Comparison of ENCODE assay signal across 25 cellular contexts in genomic region chr20:41191562-41192500, GRCh38.
"Had no signal": no experiment of that assay in that cellular context is flagged by ENCODE, and none has a peak within 500 bp of the region (broad histone marks: within the 10 kb centered on the region; RNA-seq: fewer than 3 reads in every experiment).

No MANE protein-coding gene starts in this region.

- H3K27me3 ChIP-seq: brain microvascular endothelial cell, esophagus muscularis mucosa, foreskin keratinocyte, right lobe of liver, tibial artery had no signal

- H3K4me1 ChIP-seq: esophagus muscularis mucosa, foreskin keratinocyte, right lobe of liver, tibial artery had no signal

- H3K27ac ChIP-seq: brain microvascular endothelial cell, esophagus muscularis mucosa, foreskin keratinocyte, right lobe of liver, tibial artery, VCaP had no signal

- DNase-seq: activated CD4-positive, alpha-beta memory T cell treated with anti-CD3 and anti-CD28 coated beads for 36 hours; activated CD4-positive, alpha-beta T cell treated with anti-CD3 and anti-CD28 coated beads for 4 hours; activated CD8-positive, alpha-beta memory T cell treated with anti-CD3 and anti-CD28 coated beads, Interleukin-2, amount 50 U/mL, for 4 hours; activated gamma-delta T cell; activated naive CD4-positive, alpha-beta T cell treated with anti-CD3 and anti-CD28 coated beads, Interleukin-2, amount 50 U/mL, for 16 hours; activated T-cell treated with anti-CD3 and anti-CD28 coated beads, Interleukin-2, amount 50 U/mL, for 24 hours; amniotic stem cell; brain microvascular endothelial cell; caudate nucleus; endodermal cell; foreskin keratinocyte; midbrain; naive thymus-derived CD8-positive, alpha-beta T cell; right lobe of liver; small intestine; stimulated activated CD4-positive, alpha-beta T cell treated with anti-CD3 and anti-CD28 coated beads, Interleukin-4, amount 100 ng/mL, for 24 hours; stimulated activated naive CD8-positive, alpha-beta T cell treated with anti-CD3 and anti-CD28 coated beads, Interleukin-15, amount 100 ng/mL, for 72 hours; T-helper 9 cell; tibial artery had no signal

- H3K4me3 ChIP-seq: esophagus muscularis mucosa, right lobe of liver, tibial artery had no signal

- ATAC-seq: foreskin keratinocyte; naive thymus-derived CD8-positive, alpha-beta T cell; stimulated activated effector memory CD8-positive, alpha-beta T cell treated with anti-CD3 and anti-CD28 coated beads, Interleukin-12 subunit alpha, Interleukin-12 subunit beta, amount 100 ng/mL, for 72 hours; stimulated activated naive CD8-positive, alpha-beta T cell treated with anti-CD3 and anti-CD28 coated beads, Interleukin-15, amount 100 ng/mL, for 72 hours had no signal

- FAIRE-seq: astrocyte, islet of Langerhans, small intestine, TTC549 had no signal

- H3K9me3 ChIP-seq: right lobe of liver had no signal
